Comparison of ENCODE assay signal across 8 cellular contexts in genomic region chr9:96327694-96328352, GRCh38. TPM values are rescaled to one million over a fixed set of nuclear protein-coding genes. Genes with fewer than 3 reads are reported as not detected.
A peak's percentile ranks its signal among the peaks of the same experiment; 100 is the strongest.
DNase-seq lines count a peak whose midpoint lies in the region; ATAC-seq and TF ChIP-seq lines count a peak whose summit lies in the region.

No MANE protein-coding gene starts in this region.

- no peak for TF ChIP-seq POLR2A in thyroid gland (IDR thresholded peaks at IDR 0.05)

- H3K9me3 ChIP-seq in thyroid gland: no peaks in the 10 kb centered on the region

- intact Hi-C loops in thyroid gland (cut with DNase I): loop anchor here (2.0 kb wide), 1 partner anchor 339 kb away; no protein-coding TSS in a partner anchor

- CTCF ChIA-PET in AG04449 (lab: Yijun Ruan, JAX): interaction anchor here (0.5 to 9.1 kb wide), 28 partner anchors 10 to 1148 kb away, joined by 3 to 190 read pairs (median 4); partner anchors contain the start of genes PRXL2C and SLC35D2

- H3K4me1 ChIP-seq in thyroid gland: no peaks in the 10 kb centered on the region

- 55 to 75% methylated on average over 1 of the region's 1 CpG for WGBS in thyroid gland, 2 donors

- no peak overlapping the region for H3K27ac ChIP-seq in thyroid gland

- H3K36me3 ChIP-seq in thyroid gland: no peaks in the 10 kb centered on the region

- POLR2A ChIA-PET in AG04449 (lab: Yijun Ruan, JAX): no interaction called here

- TF ChIP-seq CTCF in AG04449 (IDR thresholded peaks at IDR 0.05; ENCODE audit: insufficient read depth, low read length, missing control alignments) (peak; percentile 51), epithelial cell of esophagus (IDR thresholded peaks at IDR 0.05; ENCODE audit: insufficient read depth, low read depth, low read length, missing control alignments) (peak; percentile 80), thyroid gland (IDR thresholded peaks at IDR 0.05) (peak; percentile 59 to 91 (median 82))

- H3K4me3 ChIP-seq in AG04449 (ENCODE audit: low read depth, low read length) (no peak overlapping the region), epithelial cell of esophagus (ENCODE audit: low read length) (no peak overlapping the region), thyroid gland (replicated peaks in 1 of 3) (no peak overlapping the region)

- no peaks in the 10 kb centered on the region for H3K27me3 ChIP-seq in thyroid gland

- DNase-seq in AG04449 (ENCODE audit: low read depth, low spot score) (peak; percentile 3), GM04504 (ENCODE audit: low read depth) (peak; percentile 40), NCI-H1694 (lab: John Stamatoyannopoulos, UW) (peak; percentile 25), epithelial cell of esophagus (ENCODE audit: low read depth) (peak; percentile 60), myocyte (ENCODE audit: low read depth) (peak; percentile 79), thyroid gland (peak; percentile 19)
- peak; percentile 19 for DNase-seq in activated CD4-positive, alpha-beta T cell treated with anti-CD3 and anti-CD28 coated beads, Interleukin-2, amount 50 U/mL, for 1 hour

- ATAC-seq in HG03139 (IDR thresholded peaks at IDR 0.05; ENCODE audit: unreplicated experiment): no peak

RNA-seq across cellular contexts. Expression of gene HSD17B3, which starts 25.8 kb away (rescaled TPM):
- total RNA-seq in myocyte (not detected in 2 replicates), thyroid gland (1 to 10 TPM in 3 of 4 donors, not detected in 1; 2.0 to 6.0 (median 2.2) TPM)
- polyA plus RNA-seq in myocyte (2012): 0.19 TPM

RNA-seq across cellular contexts. Expression of gene SLC35D2, which starts 55.7 kb away (rescaled TPM):
- total RNA-seq in myocyte: 14.5 and 14.7 TPM in 2 replicates
- 8.3 TPM for polyA plus RNA-seq in myocyte (2012)
- 10 to 100 TPM; 39.1 to 53.3 (median 46.1) TPM for total RNA-seq in thyroid gland

Comparison
In these comparisons a context has a peak if more than half of its experiments do, and no peak if none do; other contexts are left out.
1. DNase-seq: peak in every context shown above with its lines; median percentile 79 in myocyte; 60 in epithelial cell of esophagus; 40 in GM04504; 25 in NCI-H1694; 19 in activated CD4-positive, alpha-beta T cell treated with anti-CD3 and anti-CD28 coated beads, Interleukin-2, amount 50 U/mL, for 1 hour; 19 in thyroid gland; 3 in AG04449.